Comparison of ENCODE assay signal across 15 cellular contexts in genomic region chr6:33699739-33700138, GRCh38. TPM values are rescaled to one million over a fixed set of nuclear protein-coding genes. Genes with fewer than 3 reads are reported as not detected.
DNase-seq lines count a peak whose midpoint lies in the region; ATAC-seq, FAIRE-seq and TF ChIP-seq lines count a peak whose summit lies in the region.
"Had no signal": no experiment of that assay in that cellular context is flagged by ENCODE, and none has a peak within 500 bp of the region (broad histone marks: within the 10 kb centered on the region; RNA-seq: fewer than 3 reads in every experiment).

No MANE protein-coding gene starts in this region.

- intact Hi-C loops in activated CD4-positive, alpha-beta T cell treated with anti-CD3 and anti-CD28 coated beads, Interleukin-2, amount 10 ng/mL, durations not matched to agents 24 days and 14 days (cut with micrococcal nuclease) = loop anchor here (1.0 to 10.0 kb wide), 3 partner anchors 109 to 245 kb away; partner anchors contain the start of gene ZBTB9
- intact Hi-C loops in prostate gland (cut with DNase I) = loop anchor here (5.0 kb wide), 1 partner anchor 112 kb away; no protein-coding TSS in a partner anchor

- H3K79me2 ChIP-seq in Loucy (ENCODE audit: insufficient read depth, low read length) = no peaks in the 10 kb centered on the region

- H3K36me3 ChIP-seq in Loucy (ENCODE audit: insufficient read depth, low read length) (peaks cover 22% of the 10 kb centered on the region; the same call in 1 of the 2 replicates), adipocyte (ENCODE audit: control insufficient read depth, insufficient read depth, low read length, severe bottlenecking) (peaks cover 28% of the 10 kb centered on the region), prostate gland (no peaks in the 10 kb centered on the region)

- no peak for ATAC-seq in HG02588 (IDR thresholded peaks at IDR 0.05; ENCODE audit: unreplicated experiment)

- H4K20me1 ChIP-seq in Loucy (ENCODE audit: insufficient read depth, low read length, poor library complexity, severe bottlenecking) = no peaks in the 10 kb centered on the region

- H3K9ac ChIP-seq in Loucy (ENCODE audit: low read depth, low read length, poor library complexity, severe bottlenecking) = peak overlapping the region; percentile 8
- peak overlapping the region; percentile 7 for H3K9ac ChIP-seq in adipocyte (ENCODE audit: low read length)

- no peak for TF ChIP-seq CTCF in Loucy (conservative IDR thresholded peaks at IDR 0.05; ENCODE audit: low read length)
- TF ChIP-seq CTCF in prostate gland (IDR thresholded peaks at IDR 0.05) = no peak
- no peak for TF ChIP-seq CTCF in D721Med (IDR thresholded peaks at IDR 0.05; ENCODE audit: insufficient read depth, missing control alignments)

- no peaks in the 10 kb centered on the region for H3K9me3 Mint-ChIP-seq in activated CD4-positive, alpha-beta T cell treated with anti-CD3 and anti-CD28 coated beads, Interleukin-2, amount 10 ng/mL, durations not matched to agents 24 days and 14 days
- H3K9me3 Mint-ChIP-seq: CD14-positive monocyte, nephron progenitor cell had no signal

- peaks cover 48% of the 10 kb centered on the region for H3K36me3 Mint-ChIP-seq in activated CD4-positive, alpha-beta T cell treated with anti-CD3 and anti-CD28 coated beads, Interleukin-2, amount 10 ng/mL, durations not matched to agents 24 days and 14 days (ENCODE audit: low read depth)

- H3K4me2 ChIP-seq in Loucy (ENCODE audit: low read depth, low read length, poor library complexity, severe bottlenecking) = peak overlapping the region; percentile 8

- peak overlapping the region; percentile 12 to 33 for H3K27ac ChIP-seq in prostate gland
- H3K27ac ChIP-seq: esophagus muscularis mucosa, Peyer's patch had no signal

- peak overlapping the region; percentile 53 for H3K27ac Mint-ChIP-seq in activated CD4-positive, alpha-beta T cell treated with anti-CD3 and anti-CD28 coated beads, Interleukin-2, amount 10 ng/mL, durations not matched to agents 24 days and 14 days
- H3K27ac Mint-ChIP-seq: nephron progenitor cell had no signal

- no peak for FAIRE-seq in D721Med (lab: Jason Lieb, UNC)
- FAIRE-seq: bronchial epithelial cell had no signal

- no peak for DNase-seq in activated CD4-positive, alpha-beta T cell treated with anti-CD3 and anti-CD28 coated beads, Interleukin-2, amount 10 ng/mL, durations not matched to agents 24 days and 14 days
- no peak for DNase-seq in activated CD4-positive, alpha-beta T cell treated with anti-CD3 and anti-CD28 coated beads, Interleukin-2, amount 50 U/mL, for 48 hours
- DNase-seq in adipocyte (ENCODE audit: low read depth) (no peak), prostate gland (ENCODE audit: low spot score) (no peak), D721Med (ENCODE audit: insufficient read length, low spot score) (no peak)
- no peak for DNase-seq in activated effector memory CD4-positive, alpha-beta T cell treated with Interleukin-2 at 50 U/mL for 16 hours

- no peaks in the 10 kb centered on the region for H3K27me3 Mint-ChIP-seq in activated CD4-positive, alpha-beta T cell treated with anti-CD3 and anti-CD28 coated beads, Interleukin-2, amount 10 ng/mL, durations not matched to agents 24 days and 14 days

- 52% methylated on average over 5 of the region's 5 CpGs for WGBS in prostate gland

- H3K4me3 ChIP-seq in Loucy (ENCODE audit: low read length, poor library complexity, severe bottlenecking) (no peak overlapping the region), adipocyte (ENCODE audit: low read length) (no peak overlapping the region), prostate gland (no peak overlapping the region)
- H3K4me3 ChIP-seq: dorsolateral prefrontal cortex, esophagus muscularis mucosa, Peyer's patch had no signal

- TF ChIP-seq POLR2A in prostate gland (IDR thresholded peaks at IDR 0.05) = no peak

- H2AFZ ChIP-seq in Loucy (ENCODE audit: low read length) = no peak overlapping the region

- H3K4me1 ChIP-seq in Loucy (ENCODE audit: insufficient read depth, low read length, poor library complexity, severe bottlenecking) (peaks cover 25% of the 10 kb centered on the region), adipocyte (ENCODE audit: control insufficient read depth, insufficient read depth, low read length) (peaks cover 36% of the 10 kb centered on the region), prostate gland (replicated peaks) (peaks cover 15% of the 10 kb centered on the region)

- H3K4me3 Mint-ChIP-seq in activated CD4-positive, alpha-beta T cell treated with anti-CD3 and anti-CD28 coated beads, Interleukin-2, amount 10 ng/mL, durations not matched to agents 24 days and 14 days = no peak overlapping the region
- H3K4me3 Mint-ChIP-seq: CD14-positive monocyte, nephron progenitor cell had no signal

- no peaks in the 10 kb centered on the region for H3K9me3 ChIP-seq in Loucy (ENCODE audit: insufficient read depth, low read depth, low read length)
- no peaks in the 10 kb centered on the region for H3K9me3 ChIP-seq in adipocyte (ENCODE audit: control insufficient read depth, low read length)
- no peaks in the 10 kb centered on the region for H3K9me3 ChIP-seq in prostate gland
- H3K9me3 ChIP-seq: esophagus muscularis mucosa, Peyer's patch had no signal

- H3K4me1 Mint-ChIP-seq in activated CD4-positive, alpha-beta T cell treated with anti-CD3 and anti-CD28 coated beads, Interleukin-2, amount 10 ng/mL, durations not matched to agents 24 days and 14 days = peaks cover 43% of the 10 kb centered on the region

- no peaks in the 10 kb centered on the region for H3K9me2 ChIP-seq in Loucy (replicated peaks; ENCODE audit: low read depth, low read length)

- H3K27me3 ChIP-seq in Loucy (ENCODE audit: insufficient read depth, low read length, poor library complexity, severe bottlenecking) (no peaks in the 10 kb centered on the region), adipocyte (replicated peaks; ENCODE audit: control insufficient read depth, insufficient read depth, low read length) (no peaks in the 10 kb centered on the region), prostate gland (replicated peaks; ENCODE audit: insufficient read depth) (no peaks in the 10 kb centered on the region)
- H3K27me3 ChIP-seq: dorsolateral prefrontal cortex, esophagus muscularis mucosa, Peyer's patch had no signal

- 0 out of 2 replicates have a peak, but pooled peaks cover 3% of the 10 kb centered on the region for H3F3A ChIP-seq in Loucy (ENCODE audit: low read depth)

RNA-seq across cellular contexts. Expression of gene UQCC2, which starts 11.8 kb away (rescaled TPM):
- total RNA-seq in activated CD4-positive, alpha-beta T cell treated with anti-CD3 and anti-CD28 coated beads, Interleukin-2, amount 10 ng/mL, durations not matched to agents 24 days and 14 days = 131 and 137 TPM in 2 replicates
- total RNA-seq in prostate gland = 10 to 100 TPM; 24.5 to 25.7 TPM

RNA-seq across cellular contexts. Expression of gene IP6K3, which starts 47.0 kb away (rescaled TPM):
- total RNA-seq in activated CD4-positive, alpha-beta T cell treated with anti-CD3 and anti-CD28 coated beads, Interleukin-2, amount 10 ng/mL, durations not matched to agents 24 days and 14 days = not detected in 2 replicates
- total RNA-seq in prostate gland = 1 to 10 TPM; 2.5 to 3.1 TPM
- total RNA-seq: activated CD8-positive, alpha-beta memory T cell treated with anti-CD3 and anti-CD28 coated beads for 36 hours had no signal
